19 cellular contexts compared by ENCODE assay signal in genomic region chr2:68255736-68256450, GRCh38. TPM values are rescaled to one million over a fixed set of nuclear protein-coding genes. Genes with fewer than 3 reads are reported as not detected.
DNase-seq lines count a peak whose midpoint lies in the region; ATAC-seq and TF ChIP-seq lines count a peak whose summit lies in the region.
"Had no signal": no experiment of that assay in that cellular context is flagged by ENCODE, and none has a peak within 500 bp of the region (broad histone marks: within the 10 kb centered on the region; RNA-seq: fewer than 3 reads in every experiment).

No MANE protein-coding gene starts in this region.

- H3K9me3 ChIP-seq in neural progenitor cell (ENCODE audit: low read depth) = no peaks in the 10 kb centered on the region
- H3K9me3 ChIP-seq: thoracic aorta had no signal

- H3K9ac ChIP-seq in KMS-11 (no peak overlapping the region), neural progenitor cell (no peak overlapping the region)

- H3K4me3 Mint-ChIP-seq in chondrocyte (ENCODE audit: unreplicated experiment) (no peak overlapping the region), neural progenitor cell (peak overlapping the region; percentile 67)
- H3K4me3 Mint-ChIP-seq: natural killer cell treated with Interleukin-12 subunit alpha and Interleukin-12 subunit beta and Interleukin-15 and Interleukin-18, amount 100 ng/mL, for 72 hours had no signal

- H3K9me3 Mint-ChIP-seq in chondrocyte (ENCODE audit: low read depth) = no peaks in the 10 kb centered on the region
- H3K9me3 Mint-ChIP-seq in neural progenitor cell = no peaks in the 10 kb centered on the region
- H3K9me3 Mint-ChIP-seq: natural killer cell treated with Interleukin-12 subunit alpha and Interleukin-12 subunit beta and Interleukin-15 and Interleukin-18, amount 100 ng/mL, for 72 hours had no signal

- no peaks in the 10 kb centered on the region for H3K36me3 Mint-ChIP-seq in chondrocyte (ENCODE audit: low read depth)
- no peaks in the 10 kb centered on the region for H3K36me3 Mint-ChIP-seq in neural progenitor cell

- no peak for TF ChIP-seq CTCF in KMS-11 (conservative IDR thresholded peaks at IDR 0.05; ENCODE audit: low read depth, low read length)
- no peak for TF ChIP-seq CTCF in chondrocyte (IDR thresholded peaks at IDR 0.05)
- no peak for TF ChIP-seq CTCF in neural progenitor cell (IDR thresholded peaks at IDR 0.05)

- H3K27ac Mint-ChIP-seq in chondrocyte (ENCODE audit: unreplicated experiment) = peak overlapping the region; percentile 80
- peak overlapping the region; percentile 65 for H3K27ac Mint-ChIP-seq in neural progenitor cell

- no peak overlapping the region for H2AFZ ChIP-seq in KMS-11 (ENCODE audit: low read depth)
- no peak overlapping the region for H2AFZ ChIP-seq in neural progenitor cell (replicated peaks)

- peaks cover 24% of the 10 kb centered on the region for H3K4me1 ChIP-seq in KMS-11 (ENCODE audit: low read depth, poor library complexity, severe bottlenecking)
- H3K4me1 ChIP-seq in neural progenitor cell = peaks cover 8% of the 10 kb centered on the region

- H4K20me1 ChIP-seq in KMS-11 (ENCODE audit: insufficient read depth) (no peaks in the 10 kb centered on the region), neural progenitor cell (ENCODE audit: low read depth) (peaks cover 4% of the 10 kb centered on the region)

- H3K4me3 ChIP-seq in KMS-11 (IDR thresholded peaks at IDR 0.05; ENCODE audit: insufficient read depth, low read depth, low read length) = no peak overlapping the region
- H3K4me3 ChIP-seq in neural progenitor cell = no peak overlapping the region
- H3K4me3 ChIP-seq: thoracic aorta had no signal

- H3K36me3 ChIP-seq in KMS-11 (ENCODE audit: insufficient read depth) (no peaks in the 10 kb centered on the region), neural progenitor cell (no peaks in the 10 kb centered on the region)
- H3K36me3 ChIP-seq: thoracic aorta had no signal

- H3K4me1 Mint-ChIP-seq in chondrocyte (ENCODE audit: low read depth) (peaks cover 39% of the 10 kb centered on the region), neural progenitor cell (peaks cover 24% of the 10 kb centered on the region)

- H3K4me2 ChIP-seq in KMS-11 = peak overlapping the region; percentile 7; the same call in 1 of the 2 replicates
- H3K4me2 ChIP-seq in neural progenitor cell = no peak overlapping the region

- peaks cover 13% of the 10 kb centered on the region for H3F3A ChIP-seq in neural progenitor cell (ENCODE audit: low read depth)

- DNase-seq in EL = peak; percentile 52
- no peak for DNase-seq in chondrocyte (ENCODE audit: low spot score)
- DNase-seq in neural progenitor cell (ENCODE audit: low spot score) = peak; percentile 14
- DNase-seq in NCI-H128 (lab: John Stamatoyannopoulos, UW; ENCODE audit: unreplicated experiment) = no peak
- DNase-seq in NCI-H510A treated with DMSO at 0.1 percent for 48 hours (lab: John Stamatoyannopoulos, UW) = no peak
- no peak for DNase-seq in HK-2 (ENCODE audit: unreplicated experiment)
- DNase-seq: activated CD8-positive, alpha-beta memory T cell treated with anti-CD3 and anti-CD28 coated beads, Interleukin-2, amount 50 U/mL, for 4 hours; effector memory CD4-positive, alpha-beta T cell; glutamatergic neuron; left colon; NCI-H1694 treated with DMSO at 0.1 percent for 48 hours; NCI-H69; SIG-M5; small intestine had no signal

- ATAC-seq in GM18861 (IDR thresholded peaks at IDR 0.05; ENCODE audit: unreplicated experiment) = no peak
- ATAC-seq: left colon; natural killer cell treated with Interleukin-12 subunit alpha and Interleukin-12 subunit beta and Interleukin-15 and Interleukin-18, amount 100 ng/mL, for 72 hours had no signal

- no peak overlapping the region for H3K27ac ChIP-seq in KMS-11
- H3K27ac ChIP-seq in neural progenitor cell = no peak overlapping the region
- H3K27ac ChIP-seq: VCaP had no signal

- H3K27me3 ChIP-seq in KMS-11 (ENCODE audit: insufficient read depth, low read depth) = no peaks in the 10 kb centered on the region
- no peaks in the 10 kb centered on the region for H3K27me3 ChIP-seq in neural progenitor cell

- H3K27me3 Mint-ChIP-seq in chondrocyte (ENCODE audit: low read depth) (no peaks in the 10 kb centered on the region), neural progenitor cell (ENCODE audit: insufficient read depth, low read depth) (peaks cover 7% of the 10 kb centered on the region)
- H3K27me3 Mint-ChIP-seq: natural killer cell treated with Interleukin-12 subunit alpha and Interleukin-12 subunit beta and Interleukin-15 and Interleukin-18, amount 100 ng/mL, for 72 hours had no signal

- peaks cover 18% of the 10 kb centered on the region for H3K79me2 ChIP-seq in KMS-11 (ENCODE audit: insufficient read depth, low read depth)
- peaks cover 27% of the 10 kb centered on the region for H3K79me2 ChIP-seq in neural progenitor cell (ENCODE audit: low read depth)

RNA-seq across cellular contexts. Expression of gene PPP3R1, which starts 3.6 kb away (rescaled TPM):
- 56.2 to 72.3 TPM (median 70.8 TPM) in 3 replicates for total RNA-seq in chondrocyte
- 29.1 and 41.4 TPM in 2 replicates for total RNA-seq in neural progenitor cell (ENCODE audit: low replicate concordance)

Comparison
In these comparisons a context has a peak if more than half of its experiments do, and no peak if none do; other contexts are left out.
1. DNase-seq: peak in EL (single experiment) and neural progenitor cell (single experiment); none in chondrocyte (single experiment), NCI-H128 (single experiment), NCI-H510A treated with DMSO at 0.1 percent for 48 hours (single experiment) and HK-2 (single experiment).